Comparison of ENCODE assay signal across 17 cellular contexts in the genomic region with DNA sequence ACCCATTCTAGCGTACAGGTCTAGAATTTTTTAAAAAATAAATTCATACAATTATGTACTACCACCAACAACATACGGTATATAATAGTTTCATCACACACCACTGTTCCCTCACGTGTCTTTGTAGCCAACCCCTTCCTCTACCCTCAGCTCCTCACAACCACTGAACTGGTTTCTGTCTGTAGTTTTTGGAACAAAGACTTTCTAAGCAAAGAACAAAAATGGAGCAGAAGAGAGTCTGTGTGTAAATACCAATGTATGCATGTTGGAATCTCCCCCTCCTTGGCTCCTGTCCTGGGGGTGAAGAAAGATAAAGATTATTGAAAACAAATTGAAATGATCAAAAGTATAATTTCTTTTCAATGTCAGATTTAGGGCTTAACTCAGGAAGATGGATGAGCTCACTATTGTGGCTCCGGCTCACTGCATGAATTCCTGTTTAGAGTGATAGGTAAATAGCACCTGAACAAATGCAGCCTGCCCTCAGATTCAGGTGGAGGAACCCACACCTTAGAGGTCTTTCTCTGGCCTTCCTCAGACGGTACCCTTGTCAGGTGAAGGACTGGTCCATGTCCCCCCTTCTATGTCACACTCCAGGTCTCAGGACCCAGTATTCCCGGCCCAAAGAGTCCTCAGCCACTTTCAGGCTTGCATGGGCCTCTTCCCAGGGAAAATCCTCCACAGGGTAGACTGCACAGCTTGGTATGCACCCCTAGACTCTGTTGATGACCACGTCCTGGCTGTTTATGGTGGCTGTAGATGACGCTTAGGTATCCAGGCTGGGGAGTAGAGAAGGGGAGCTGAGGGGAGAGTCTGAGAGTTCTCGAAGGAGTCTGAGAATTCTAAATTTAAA. TPM values are rescaled to one million over a fixed set of nuclear protein-coding genes. Genes with fewer than 3 reads are reported as not detected.
DNase-seq lines count a peak whose midpoint lies in the region; ATAC-seq and TF ChIP-seq lines count a peak whose summit lies in the region.
"Had no signal": no experiment of that assay in that cellular context is flagged by ENCODE, and none has a peak within 500 bp of the region (broad histone marks: within the 10 kb centered on the region; RNA-seq: fewer than 3 reads in every experiment).

No MANE protein-coding gene starts in this region.

- no peak for TF ChIP-seq CTCF in nephron progenitor cell (IDR thresholded peaks at IDR 0.05)

- CTCF ChIA-PET in CD8-positive, alpha-beta memory T cell (lab: Charles Lee): interaction anchor here (1.0 to 1.8 kb wide), 5 partner anchors 15 to 64 kb away, joined by 3 to 6 read pairs (median 5); a partner anchor contains a TSS

- DNase-seq in activated CD4-positive, alpha-beta T cell treated with anti-CD3 and anti-CD28 coated beads, Interleukin-2, amount 10 ng/mL, durations not matched to agents 24 days and 14 days: no peak
- no peak for DNase-seq in activated CD4-positive, alpha-beta T cell treated with anti-CD3 and anti-CD28 coated beads, Interleukin-2, amount 50 U/mL, for 4 hours
- peak in 1 of 5 donors; percentile 65 for DNase-seq in CD8-positive, alpha-beta memory T cell
- DNase-seq in activated T-cell treated with anti-CD3 and anti-CD28 coated beads, Interleukin-2, amount 50 U/mL, for 72 hours: no peak
- DNase-seq in nephron progenitor cell (no peak), DMS 273 treated with DMSO at 0.1 percent for 48 hours (lab: John Stamatoyannopoulos, UW) (no peak)
- DNase-seq: COR-L47; esophagus squamous epithelium; GM23248; NCI-H187; posterior cingulate gyrus; stimulated activated CD4-positive, alpha-beta T cell treated with anti-CD3 and anti-CD28 coated beads, Interleukin-12 subunit alpha, Interleukin-12 subunit beta, amount 100 ng/mL, for 4 hours had no signal

- intact Hi-C loops in activated CD4-positive, alpha-beta T cell treated with anti-CD3 and anti-CD28 coated beads, Interleukin-2, amount 10 ng/mL, durations not matched to agents 24 days and 14 days (cut with micrococcal nuclease): loop anchor here (1.0 kb wide), 2 partner anchors 11 to 18 kb away; no protein-coding TSS in a partner anchor

- no peaks in the 10 kb centered on the region for H3K27me3 Mint-ChIP-seq in activated CD4-positive, alpha-beta T cell treated with anti-CD3 and anti-CD28 coated beads, Interleukin-2, amount 10 ng/mL, durations not matched to agents 24 days and 14 days
- no peaks in the 10 kb centered on the region for H3K27me3 Mint-ChIP-seq in CD8-positive, alpha-beta memory T cell
- H3K27me3 Mint-ChIP-seq in activated T-cell treated with anti-CD3 and anti-CD28 coated beads, Interleukin-2, amount 50 U/mL, for 72 hours (ENCODE audit: low read depth): no peaks in the 10 kb centered on the region
- peaks cover 8% of the 10 kb centered on the region for H3K27me3 Mint-ChIP-seq in nephron progenitor cell (ENCODE audit: low read depth, poor library complexity)

- H3K36me3 Mint-ChIP-seq in activated CD4-positive, alpha-beta T cell treated with anti-CD3 and anti-CD28 coated beads, Interleukin-2, amount 10 ng/mL, durations not matched to agents 24 days and 14 days (ENCODE audit: low read depth): peaks cover 12% of the 10 kb centered on the region
- H3K36me3 Mint-ChIP-seq in CD8-positive, alpha-beta memory T cell: peaks cover 0 to 6% (median 2%) of the 10 kb centered on the region in 3 donors
- peaks cover 9 to 13% of the 10 kb centered on the region in 2 donors for H3K36me3 Mint-ChIP-seq in activated T-cell treated with anti-CD3 and anti-CD28 coated beads, Interleukin-2, amount 50 U/mL, for 72 hours (ENCODE audit: insufficient read depth in 2 of 2)
- no peaks in the 10 kb centered on the region for H3K36me3 Mint-ChIP-seq in nephron progenitor cell (ENCODE audit: low read depth)

- POLR2A ChIA-PET in CD8-positive, alpha-beta memory T cell (lab: Charles Lee): interaction anchor here (0.9 to 1.0 kb wide), 2 partner anchors 8 to 15 kb away, joined by 3 to 4 read pairs; no protein-coding TSS in a partner anchor

- H3K4me1 Mint-ChIP-seq in activated CD4-positive, alpha-beta T cell treated with anti-CD3 and anti-CD28 coated beads, Interleukin-2, amount 10 ng/mL, durations not matched to agents 24 days and 14 days: peaks cover 60% of the 10 kb centered on the region
- peaks cover 50 to 71% (median 67%) of the 10 kb centered on the region in 3 donors for H3K4me1 Mint-ChIP-seq in CD8-positive, alpha-beta memory T cell
- H3K4me1 Mint-ChIP-seq in activated T-cell treated with anti-CD3 and anti-CD28 coated beads, Interleukin-2, amount 50 U/mL, for 72 hours (ENCODE audit: low read depth): peaks cover 86% of the 10 kb centered on the region
- peaks cover 78% of the 10 kb centered on the region for H3K4me1 Mint-ChIP-seq in nephron progenitor cell

- H3K36me3 ChIP-seq in CD8-positive, alpha-beta memory T cell (ENCODE audit: insufficient read depth, low read length): no peaks in the 10 kb centered on the region
- H3K36me3 ChIP-seq: esophagus squamous epithelium had no signal

- no peak overlapping the region for H3K27ac ChIP-seq in CD8-positive, alpha-beta memory T cell (ENCODE audit: low read depth, low read length)
- H3K27ac ChIP-seq: GM23248, testis had no signal

- ATAC-seq in activated T-cell treated with anti-CD3 and anti-CD28 coated beads, Interleukin-2, amount 50 U/mL, for 72 hours (replicated peaks in 1 of 2): no peak
- no peak for ATAC-seq in HG03571 (IDR thresholded peaks at IDR 0.05; ENCODE audit: unreplicated experiment)
- no peak for ATAC-seq in HG03045 (IDR thresholded peaks at IDR 0.05; ENCODE audit: unreplicated experiment)

- H3K9me3 ChIP-seq in CD8-positive, alpha-beta memory T cell (ENCODE audit: low read length): no peaks in the 10 kb centered on the region
- H3K9me3 ChIP-seq: esophagus squamous epithelium, testis had no signal

- peaks cover 83% of the 10 kb centered on the region for H3K4me1 ChIP-seq in CD8-positive, alpha-beta memory T cell (ENCODE audit: insufficient read depth, low read length)
- H3K4me1 ChIP-seq: testis had no signal

- H3K27ac Mint-ChIP-seq in activated CD4-positive, alpha-beta T cell treated with anti-CD3 and anti-CD28 coated beads, Interleukin-2, amount 10 ng/mL, durations not matched to agents 24 days and 14 days: peak overlapping the region; percentile 92
- H3K27ac Mint-ChIP-seq in CD8-positive, alpha-beta memory T cell: peak overlapping the region; percentile 96 to 100 (median 98)
- H3K27ac Mint-ChIP-seq in activated T-cell treated with anti-CD3 and anti-CD28 coated beads, Interleukin-2, amount 50 U/mL, for 72 hours: peak overlapping the region; percentile 94
- H3K27ac Mint-ChIP-seq in nephron progenitor cell: peak overlapping the region; percentile 92

- peaks cover 5% of the 10 kb centered on the region for H3K9me3 Mint-ChIP-seq in activated CD4-positive, alpha-beta T cell treated with anti-CD3 and anti-CD28 coated beads, Interleukin-2, amount 10 ng/mL, durations not matched to agents 24 days and 14 days
- no peaks in the 10 kb centered on the region for H3K9me3 Mint-ChIP-seq in CD8-positive, alpha-beta memory T cell
- peaks cover 3 to 7% of the 10 kb centered on the region in 2 donors for H3K9me3 Mint-ChIP-seq in activated T-cell treated with anti-CD3 and anti-CD28 coated beads, Interleukin-2, amount 50 U/mL, for 72 hours
- no peaks in the 10 kb centered on the region for H3K9me3 Mint-ChIP-seq in nephron progenitor cell

- H3K27me3 ChIP-seq in CD8-positive, alpha-beta memory T cell (ENCODE audit: insufficient read depth, low read length, poor library complexity, severe bottlenecking): no peaks in the 10 kb centered on the region
- H3K27me3 ChIP-seq: esophagus squamous epithelium, testis had no signal

- peak overlapping the region; percentile 47 for H3K4me3 ChIP-seq in CD8-positive, alpha-beta memory T cell (ENCODE audit: low read length)
- H3K4me3 ChIP-seq: esophagus squamous epithelium, GM23248 had no signal

- H3K4me3 Mint-ChIP-seq in activated CD4-positive, alpha-beta T cell treated with anti-CD3 and anti-CD28 coated beads, Interleukin-2, amount 10 ng/mL, durations not matched to agents 24 days and 14 days: peak overlapping the region; percentile 62
- H3K4me3 Mint-ChIP-seq in CD8-positive, alpha-beta memory T cell: peak overlapping the region in 3 of 7 donors; percentile 79 to 86 (median 79)
- H3K4me3 Mint-ChIP-seq in activated T-cell treated with anti-CD3 and anti-CD28 coated beads, Interleukin-2, amount 50 U/mL, for 72 hours: peak overlapping the region; percentile 68 to 79
- no peak overlapping the region for H3K4me3 Mint-ChIP-seq in nephron progenitor cell

RNA-seq across cellular contexts. Expression of a gene that starts 32.1 kb away (rescaled TPM):
- 217 and 220 TPM in 2 replicates for total RNA-seq in activated CD4-positive, alpha-beta T cell treated with anti-CD3 and anti-CD28 coated beads, Interleukin-2, amount 10 ng/mL, durations not matched to agents 24 days and 14 days
- 100 to 1,000 TPM; 152 to 154 TPM for total RNA-seq in CD8-positive, alpha-beta memory T cell
- polyA plus RNA-seq in CD8-positive, alpha-beta memory T cell: 286 TPM
- total RNA-seq in activated T-cell treated with anti-CD3 and anti-CD28 coated beads, Interleukin-2, amount 50 U/mL, for 72 hours: 100 to 1,000 TPM; 311 to 371 TPM
- total RNA-seq: astrocyte, GM23248, SK-MEL-5 had no signal

RNA-seq across cellular contexts. Expression of a gene that starts 50.2 kb away (rescaled TPM):
- total RNA-seq in activated CD4-positive, alpha-beta T cell treated with anti-CD3 and anti-CD28 coated beads, Interleukin-2, amount 10 ng/mL, durations not matched to agents 24 days and 14 days: 122 and 125 TPM in 2 replicates
- total RNA-seq in CD8-positive, alpha-beta memory T cell: 100 to 1,000 TPM; 101 to 108 TPM
- 216 TPM for polyA plus RNA-seq in CD8-positive, alpha-beta memory T cell
- 100 to 1,000 TPM in 1 of 2 donors, 10 to 100 TPM in 1; 98.1 to 114 TPM for total RNA-seq in activated T-cell treated with anti-CD3 and anti-CD28 coated beads, Interleukin-2, amount 50 U/mL, for 72 hours
